Comparison of ENCODE assay signal across 8 cellular contexts in the genomic region with DNA sequence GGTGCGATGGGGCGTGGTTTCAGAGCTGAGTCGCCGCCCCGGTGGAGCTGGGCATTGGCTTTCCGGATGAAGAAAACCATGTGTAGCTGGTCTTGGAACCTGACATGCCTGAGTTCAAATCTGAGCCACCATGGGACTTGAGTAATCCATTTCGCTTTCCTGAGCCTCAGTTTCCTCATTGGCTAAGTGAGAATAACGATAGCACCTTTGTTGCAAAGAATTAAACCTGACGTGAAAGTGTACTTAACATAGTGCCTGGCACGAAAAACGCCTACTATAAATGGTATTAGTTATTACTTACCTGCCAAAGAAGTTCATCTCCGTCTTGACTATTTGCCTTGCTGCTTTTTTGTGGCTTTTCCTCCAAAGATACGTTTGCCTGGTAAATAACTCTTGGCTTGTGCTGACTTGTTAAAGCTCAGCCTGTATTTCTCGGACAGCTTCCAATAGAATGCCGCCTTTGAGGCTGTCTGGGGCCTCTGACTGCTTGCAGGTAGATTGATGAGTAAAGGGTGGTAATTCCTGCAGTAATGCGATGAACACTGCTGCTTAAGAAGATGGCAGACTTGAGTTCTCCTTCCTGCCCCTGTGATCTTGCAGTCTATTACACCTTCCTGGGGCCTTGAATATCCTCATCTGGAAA. TPM values are rescaled to one million over a fixed set of nuclear protein-coding genes. Genes with fewer than 3 reads are reported as not detected.
DNase-seq lines count a peak whose midpoint lies in the region; ATAC-seq and TF ChIP-seq lines count a peak whose summit lies in the region.

No MANE protein-coding gene starts in this region.

- H3K4me1 Mint-ChIP-seq in T-helper 17 cell, result peaks cover 16% of the 10 kb centered on the region

- H3K4me1 ChIP-seq in heart left ventricle (peaks cover 0 to 25% (median 5%) of the 10 kb centered on the region in 12 donors), right cardiac atrium (ENCODE audit: control insufficient read depth, insufficient read depth, low read length) (no peaks in the 10 kb centered on the region), subcutaneous abdominal adipose tissue (ENCODE audit: control insufficient read depth in 5 of 5, insufficient read depth in 5 of 5, low read length in 5 of 5) (peaks cover 0 to 22% (median 20%) of the 10 kb centered on the region in 5 donors)

- H3K4me3 ChIP-seq in heart left ventricle, result peak overlapping the region in 11 of 12 donors; percentile 48 to 85 (median 63)
- H3K4me3 ChIP-seq in right cardiac atrium (ENCODE audit: low read length), result peak overlapping the region; percentile 49
- H3K4me3 ChIP-seq in subcutaneous abdominal adipose tissue (ENCODE audit: low read depth in 1 of 5, low read length in 5 of 5), result peak overlapping the region in 3 of 5 donors; percentile 34 to 47 (median 39)

- H3K27ac ChIP-seq in heart left ventricle, result no peak overlapping the region
- H3K27ac ChIP-seq in right cardiac atrium (ENCODE audit: low read length), result no peak overlapping the region
- no peak overlapping the region for H3K27ac ChIP-seq in subcutaneous abdominal adipose tissue (ENCODE audit: low read depth, low read length)

- H3K27me3 Mint-ChIP-seq in T-helper 17 cell, result peaks cover 61% of the 10 kb centered on the region

- no peak overlapping the region for H3K27ac Mint-ChIP-seq in T-helper 17 cell

- peaks cover 0 to 58% (median 26%) of the 10 kb centered on the region in 9 donors for H3K27me3 ChIP-seq in heart left ventricle
- no peaks in the 10 kb centered on the region for H3K27me3 ChIP-seq in right cardiac atrium (ENCODE audit: control insufficient read depth, insufficient read depth)
- peaks cover 13 to 38% (median 24%) of the 10 kb centered on the region in 5 donors for H3K27me3 ChIP-seq in subcutaneous abdominal adipose tissue (ENCODE audit: control insufficient read depth in 5 of 5, insufficient read depth in 4 of 5, low read length in 5 of 5)

- intact Hi-C loops in heart left ventricle (cut with DNase I) (loop anchor here in 2 of 10 donors (5.0 to 10.0 kb wide), 3 partner anchors 111 to 331 kb away; no protein-coding TSS in a partner anchor), cardiac septum (cut with DNase I) (loop anchor here (10.0 kb wide), 1 partner anchor 131 kb away; no protein-coding TSS in a partner anchor), right cardiac atrium (cut with DNase I) (no loop called here)

- TF ChIP-seq POLR2A in heart left ventricle (IDR thresholded peaks at IDR 0.05), result no peak

- peaks cover 5% of the 10 kb centered on the region for H3K36me3 Mint-ChIP-seq in T-helper 17 cell (ENCODE audit: low read depth)

- H3K9me3 ChIP-seq in heart left ventricle, result no peaks in the 10 kb centered on the region
- no peaks in the 10 kb centered on the region for H3K9me3 ChIP-seq in T-helper 17 cell (ENCODE audit: control insufficient read depth, low read length, poor library complexity, severe bottlenecking)
- no peaks in the 10 kb centered on the region for H3K9me3 ChIP-seq in right cardiac atrium (ENCODE audit: control insufficient read depth, low read length)
- no peaks in the 10 kb centered on the region for H3K9me3 ChIP-seq in subcutaneous abdominal adipose tissue (ENCODE audit: control insufficient read depth in 5 of 5, low read length in 5 of 5)

- DNase-seq in heart left ventricle (no peak), cardiac septum (ENCODE audit: low spot score) (no peak), T-helper 17 cell (no peak), right cardiac atrium (peak in 1 of 3 donors; percentile 46), SIG-M5 (lab: John Stamatoyannopoulos, UW) (no peak), SHP77 (lab: John Stamatoyannopoulos, UW) (no peak), SKM-1 (lab: John Stamatoyannopoulos, UW; ENCODE audit: unreplicated experiment) (no peak)

- peak overlapping the region; percentile 83 for H3K4me3 Mint-ChIP-seq in T-helper 17 cell

- no peak overlapping the region for H3K9ac ChIP-seq in subcutaneous abdominal adipose tissue (ENCODE audit: low read length in 5 of 5)

- ATAC-seq in heart left ventricle (no peak), T-helper 17 cell (no peak), right cardiac atrium (no peak)

- H3K36me3 ChIP-seq in heart left ventricle (no peaks in the 10 kb centered on the region), subcutaneous abdominal adipose tissue (ENCODE audit: control insufficient read depth in 5 of 5, insufficient read depth in 5 of 5, low read length in 5 of 5) (no peaks in the 10 kb centered on the region)

- TF ChIP-seq CTCF in heart left ventricle (IDR thresholded peaks at IDR 0.05), result no peak

- whole genome bisulfite sequencing in heart left ventricle, 4 donors, result 41 to 45% (median 44%) methylated on average over 16 of the region's 16 CpGs
- WGBS in right cardiac atrium, result 48% methylated on average over 16 of the region's 16 CpGs

RNA-seq across cellular contexts. Expression of gene CDCA7, which starts 1.3 kb away (rescaled TPM):
- total RNA-seq in heart left ventricle, result 1 to 10 TPM in 5 of 9 donors, under 1 TPM in 4; 0.12 to 3.7 (median 1.1) TPM
- polyA plus RNA-seq in heart left ventricle, result under 1 TPM; 0.37 to 0.65 TPM
- 1.00 TPM for total RNA-seq in cardiac septum
- total RNA-seq in T-helper 17 cell, result 10 to 100 TPM in 1 of 2 donors, 1 to 10 TPM in 1; 3.1 to 10.0 TPM
- total RNA-seq in right cardiac atrium, result under 1 TPM; 0.31 to 0.85 (median 0.39) TPM
- polyA plus RNA-seq in right cardiac atrium, result 0.25 TPM
